Comparison of ENCODE assay signal across 8 cellular contexts in the genomic region with DNA sequence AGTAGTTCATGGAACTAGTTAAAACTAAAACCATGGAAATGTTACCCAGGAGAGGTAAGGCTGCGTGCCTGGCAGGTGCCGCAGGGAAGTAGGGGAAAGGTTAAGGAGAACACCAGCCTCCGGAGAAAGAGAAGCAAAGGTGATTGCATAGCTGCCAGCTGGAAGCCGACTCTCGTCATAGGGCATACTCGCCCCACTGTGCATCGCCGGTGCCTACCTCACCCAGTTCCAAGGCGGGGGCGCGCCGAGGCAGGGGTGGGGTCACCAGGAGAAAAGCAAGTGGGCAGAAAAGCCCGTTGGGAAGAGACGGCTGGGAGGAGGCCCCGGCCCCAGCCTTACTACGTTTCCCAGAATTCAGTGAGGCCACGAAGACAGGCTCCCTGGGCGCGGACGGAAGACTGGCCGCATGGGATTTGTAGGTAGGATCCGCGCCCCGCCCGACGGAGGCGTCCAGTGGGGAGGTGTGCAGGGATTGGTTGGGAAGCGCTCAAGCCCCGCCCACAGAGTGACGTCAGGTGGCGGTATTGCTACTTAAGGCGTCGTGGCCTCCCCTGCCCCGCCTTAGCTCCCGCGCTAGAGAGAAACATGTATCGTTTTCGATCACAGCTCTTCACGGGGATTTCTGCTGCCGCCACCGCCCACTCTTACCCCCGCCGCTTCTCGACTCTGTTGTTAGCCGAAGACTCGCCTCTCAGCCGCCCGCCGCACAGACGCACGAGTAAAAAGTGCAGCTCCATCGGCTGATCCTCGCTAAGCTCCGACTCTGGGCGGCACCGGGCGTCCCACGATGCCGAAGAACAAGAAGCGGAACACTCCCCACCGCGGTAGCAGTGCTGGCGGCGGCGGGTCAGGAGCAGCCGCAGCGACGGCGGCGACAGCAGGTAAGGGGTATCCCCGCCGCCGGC. TPM values are rescaled to one million over a fixed set of nuclear protein-coding genes. Genes with fewer than 3 reads are reported as not detected.
DNase-seq lines count a peak whose midpoint lies in the region; ATAC-seq, FAIRE-seq and TF ChIP-seq lines count a peak whose summit lies in the region.

A gene with protein sequence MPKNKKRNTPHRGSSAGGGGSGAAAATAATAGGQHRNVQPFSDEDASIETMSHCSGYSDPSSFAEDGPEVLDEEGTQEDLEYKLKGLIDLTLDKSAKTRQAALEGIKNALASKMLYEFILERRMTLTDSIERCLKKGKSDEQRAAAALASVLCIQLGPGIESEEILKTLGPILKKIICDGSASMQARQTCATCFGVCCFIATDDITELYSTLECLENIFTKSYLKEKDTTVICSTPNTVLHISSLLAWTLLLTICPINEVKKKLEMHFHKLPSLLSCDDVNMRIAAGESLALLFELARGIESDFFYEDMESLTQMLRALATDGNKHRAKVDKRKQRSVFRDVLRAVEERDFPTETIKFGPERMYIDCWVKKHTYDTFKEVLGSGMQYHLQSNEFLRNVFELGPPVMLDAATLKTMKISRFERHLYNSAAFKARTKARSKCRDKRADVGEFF (plus strand): TSS at position 559 of the 905 bp plus-strand sequence. CDS start 229 bp downstream, at position 788.

- TF ChIP-seq CTCF in BE2C (IDR thresholded peaks at IDR 0.05; ENCODE audit: low read depth, low read length), result no peak

- no peaks in the 10 kb centered on the region for H3K4me1 ChIP-seq in BE2C

- FAIRE-seq in colon (lab: Jason Lieb, UNC), result peak; percentile 68

- peaks cover 5% of the 10 kb centered on the region for H3K36me3 ChIP-seq in BE2C

- DNase-seq in BE2C (peak; percentile 99), GM19240 (ENCODE audit: insufficient read length, low spot score) (peak; percentile 47), NCI-H526 (lab: John Stamatoyannopoulos, UW) (peak; percentile 98 to 100), kidney tubule cell (ENCODE audit: low spot score) (peak; percentile 99)
- peak; percentile 99 for DNase-seq in activated CD4-positive, alpha-beta T cell treated with anti-CD3 and anti-CD28 coated beads for 48 hours
- peak; percentile 97 to 99 (median 99) for DNase-seq in stimulated activated CD4-positive, alpha-beta T cell treated with anti-CD3 and anti-CD28 coated beads, Interleukin-1b, Interleukin-23, amount 100 ng/mL, for 24 hours (ENCODE audit: low read depth in 4 of 4, low spot score in 1 of 4)

- H3K9me3 ChIP-seq in BE2C, result no peaks in the 10 kb centered on the region

- peak within 1 kb of the TSS; percentile 96 for H3K4me3 ChIP-seq in BE2C (ENCODE audit: low read depth, low read length)

- no peaks in the 10 kb centered on the region for H3K27me3 ChIP-seq in BE2C

- ATAC-seq in HG03460 (IDR thresholded peaks at IDR 0.05; ENCODE audit: unreplicated experiment), result peak; percentile 71

RNA-seq across cellular contexts. Expression of the gene that starts here (rescaled TPM):
- polyA plus RNA-seq in BE2C (2012; ENCODE audit: insufficient read depth, insufficient read length, low read depth), result 120 TPM

Comparison
In these comparisons a context has a peak if more than half of its experiments do, and no peak if none do; other contexts are left out.
1. Peak in every context shown above with its lines: DNase-seq, ATAC-seq and H3K4me3 ChIP-seq.
2. DNase-seq: peak in every context shown above with its lines; median percentile 99 in BE2C; 99 in NCI-H526; 99 in activated CD4-positive, alpha-beta T cell treated with anti-CD3 and anti-CD28 coated beads for 48 hours; 99 in kidney tubule cell; 99 in stimulated activated CD4-positive, alpha-beta T cell treated with anti-CD3 and anti-CD28 coated beads, Interleukin-1b, Interleukin-23, amount 100 ng/mL, for 24 hours; 47 in GM19240.